In genomic region chr5:5432020-5432707, GRCh38 we compare ENCODE assay signal across 15 cellular contexts. TPM values are rescaled to one million over a fixed set of nuclear protein-coding genes. Genes with fewer than 3 reads are reported as not detected.
DNase-seq lines count a peak whose midpoint lies in the region; FAIRE-seq and TF ChIP-seq lines count a peak whose summit lies in the region.
"Had no signal": no experiment of that assay in that cellular context is flagged by ENCODE, and none has a peak within 500 bp of the region (broad histone marks: within the 10 kb centered on the region; RNA-seq: fewer than 3 reads in every experiment).

No MANE protein-coding gene starts in this region.

- no peak for TF ChIP-seq CTCF in fibroblast of villous mesenchyme (IDR thresholded peaks at IDR 0.05; ENCODE audit: insufficient read depth, low read depth, low read length)
- TF ChIP-seq CTCF in transverse colon (IDR thresholded peaks at IDR 0.05) = no peak
- no peak for TF ChIP-seq CTCF in D721Med (IDR thresholded peaks at IDR 0.05; ENCODE audit: insufficient read depth, missing control alignments)

- no peak overlapping the region for H2AFZ ChIP-seq in ACC112 (ENCODE audit: low read length, unreplicated experiment)

- peaks cover 33% of the 10 kb centered on the region for H3K4me1 Mint-ChIP-seq in activated CD4-positive, alpha-beta T cell treated with anti-CD3 and anti-CD28 coated beads, Interleukin-2, amount 10 ng/mL, durations not matched to agents 7 days and 5 days

- no peak overlapping the region for H3K27ac Mint-ChIP-seq in activated CD4-positive, alpha-beta T cell treated with anti-CD3 and anti-CD28 coated beads, Interleukin-2, amount 10 ng/mL, durations not matched to agents 7 days and 5 days
- H3K27ac Mint-ChIP-seq: T-helper 1 cell treated with Interleukin-12 subunit alpha and Interleukin-12 subunit beta and Interleukin-4 antibody, amounts not matched to agents 30 μg/mL and 1 μg/mL, for 36 hours had no signal

- no peaks in the 10 kb centered on the region for H3K27me3 Mint-ChIP-seq in activated CD4-positive, alpha-beta T cell treated with anti-CD3 and anti-CD28 coated beads, Interleukin-2, amount 10 ng/mL, durations not matched to agents 7 days and 5 days

- H3K4me1 ChIP-seq in ACC112 (ENCODE audit: control insufficient read depth, insufficient read depth, low read length, unreplicated experiment) (peaks cover 52% of the 10 kb centered on the region), transverse colon (peaks cover 0 to 35% (median 0%) of the 10 kb centered on the region in 4 donors)

- H3K27ac ChIP-seq in ACC112 (ENCODE audit: low read depth, low read length) = peak overlapping the region; percentile 59
- H3K27ac ChIP-seq in transverse colon = no peak overlapping the region
- H3K27ac ChIP-seq: vagina had no signal

- POLR2A ChIA-PET in activated CD4-positive, alpha-beta T cell treated with anti-CD3 and anti-CD28 coated beads, Interleukin-2, amount 10 ng/mL, durations not matched to agents 7 days and 5 days (lab: Charles Lee) = no interaction called here

- intact Hi-C loops in transverse colon (cut with DNase I; ENCODE audit: low total_unique reads) = no loop called here

- CTCF ChIA-PET in activated CD4-positive, alpha-beta T cell treated with anti-CD3 and anti-CD28 coated beads, Interleukin-2, amount 10 ng/mL, durations not matched to agents 7 days and 5 days (lab: Charles Lee) = no interaction called here

- in situ Hi-C loops in transverse colon (cut with MboI; ENCODE audit: low pct_ligation_motif_present in 1 of 4, low pct_unique_long_range_greater_than_20kb in 1 of 4, low sequenced_read_pairs in 3 of 4) = no loop called here

- H3K36me3 ChIP-seq in ACC112 (ENCODE audit: insufficient read depth, low read length) = no peaks in the 10 kb centered on the region; the same call in 1 of the 2 replicates
- H3K36me3 ChIP-seq in transverse colon = no peaks in the 10 kb centered on the region
- H3K36me3 ChIP-seq: vagina had no signal

- 73 to 75% methylated on average over 4 of the region's 4 CpGs for WGBS in transverse colon (ENCODE audit: low coverage in 1 of 2), 2 donors

- DNase-seq in HTR-8/SVneo (ENCODE audit: insufficient read length, low spot score) (no peak), amniotic stem cell (lab: John Stamatoyannopoulos, UW) (peak; percentile 5), fibroblast of villous mesenchyme (ENCODE audit: low read depth) (peak; percentile 20), transverse colon (no peak), D721Med (ENCODE audit: insufficient read length, low spot score) (no peak), CD1c-positive myeloid dendritic cell (ENCODE audit: extremely low spot score) (no peak)
- DNase-seq in activated CD4-positive, alpha-beta T cell treated with anti-CD3 and anti-CD28 coated beads, Interleukin-2, amount 10 ng/mL, durations not matched to agents 7 days and 5 days = no peak
- DNase-seq: activated CD4-positive, alpha-beta T cell treated with anti-CD3 and anti-CD28 coated beads for 4 hours; caudate nucleus; NCI-H1092 treated with DMSO at 0.1 percent for 48 hours; NCI-H345 had no signal

- H3K27me3 ChIP-seq in ACC112 (ENCODE audit: insufficient read depth, low read length) = no peaks in the 10 kb centered on the region
- H3K27me3 ChIP-seq in transverse colon = no peaks in the 10 kb centered on the region
- H3K27me3 ChIP-seq: vagina had no signal

- no peaks in the 10 kb centered on the region for H3K9me3 ChIP-seq in transverse colon
- H3K9me3 ChIP-seq: vagina had no signal

- H3K79me2 ChIP-seq in ACC112 (ENCODE audit: control insufficient read depth, insufficient read depth, low read length, unreplicated experiment) = peaks cover 92% of the 10 kb centered on the region

- TF ChIP-seq POLR2A in transverse colon (IDR thresholded peaks at IDR 0.05) = no peak

- TF ChIP-seq EP300 in transverse colon (IDR thresholded peaks at IDR 0.05; ENCODE audit: low read depth) = no peak

- no peaks in the 10 kb centered on the region for H3K9me3 Mint-ChIP-seq in activated CD4-positive, alpha-beta T cell treated with anti-CD3 and anti-CD28 coated beads, Interleukin-2, amount 10 ng/mL, durations not matched to agents 7 days and 5 days
- H3K9me3 Mint-ChIP-seq: T-helper 1 cell treated with Interleukin-12 subunit alpha and Interleukin-12 subunit beta and Interleukin-4 antibody, amounts not matched to agents 30 μg/mL and 1 μg/mL, for 36 hours had no signal

- no peak overlapping the region for H3K4me3 Mint-ChIP-seq in activated CD4-positive, alpha-beta T cell treated with anti-CD3 and anti-CD28 coated beads, Interleukin-2, amount 10 ng/mL, durations not matched to agents 7 days and 5 days
- H3K4me3 Mint-ChIP-seq: T-helper 1 cell treated with Interleukin-12 subunit alpha and Interleukin-12 subunit beta and Interleukin-4 antibody, amounts not matched to agents 30 μg/mL and 1 μg/mL, for 36 hours had no signal

- H3K36me3 Mint-ChIP-seq in activated CD4-positive, alpha-beta T cell treated with anti-CD3 and anti-CD28 coated beads, Interleukin-2, amount 10 ng/mL, durations not matched to agents 7 days and 5 days (ENCODE audit: low read depth) = peaks cover 3% of the 10 kb centered on the region

- FAIRE-seq in HTR-8/SVneo (lab: Jason Lieb, UNC) (peak; percentile 85), D721Med (lab: Jason Lieb, UNC) (no peak)
- FAIRE-seq: GM12892 had no signal

- H3K4me3 ChIP-seq in ACC112 (ENCODE audit: low read depth, low read length) (peak overlapping the region; percentile 41), fibroblast of villous mesenchyme (ENCODE audit: low read depth, low read length) (no peak overlapping the region), transverse colon (no peak overlapping the region)
- H3K4me3 ChIP-seq: vagina had no signal

RNA-seq across cellular contexts. Expression of gene ICE1, which starts 9.7 kb away (rescaled TPM):
- 31.2 and 35.4 TPM in 2 replicates for total RNA-seq in fibroblast of villous mesenchyme
- 10 to 100 TPM; 29.5 to 30.8 TPM for total RNA-seq in activated CD4-positive, alpha-beta T cell treated with anti-CD3 and anti-CD28 coated beads, Interleukin-2, amount 10 ng/mL, durations not matched to agents 7 days and 5 days
- total RNA-seq in transverse colon = 10 to 100 TPM; 19.8 to 51.9 (median 25.9) TPM

Comparison
In these comparisons a context has a peak if more than half of its experiments do, and no peak if none do; other contexts are left out.
1. DNase-seq: peak in amniotic stem cell (single experiment) and fibroblast of villous mesenchyme (single experiment); none in HTR-8/SVneo (single experiment), activated CD4-positive, alpha-beta T cell treated with anti-CD3 and anti-CD28 coated beads, Interleukin-2, amount 10 ng/mL, durations not matched to agents 7 days and 5 days (single experiment), transverse colon (single experiment), D721Med (single experiment) and CD1c-positive myeloid dendritic cell (single experiment).